Comparison of ENCODE assay signal across 26 cellular contexts in the genomic region with DNA sequence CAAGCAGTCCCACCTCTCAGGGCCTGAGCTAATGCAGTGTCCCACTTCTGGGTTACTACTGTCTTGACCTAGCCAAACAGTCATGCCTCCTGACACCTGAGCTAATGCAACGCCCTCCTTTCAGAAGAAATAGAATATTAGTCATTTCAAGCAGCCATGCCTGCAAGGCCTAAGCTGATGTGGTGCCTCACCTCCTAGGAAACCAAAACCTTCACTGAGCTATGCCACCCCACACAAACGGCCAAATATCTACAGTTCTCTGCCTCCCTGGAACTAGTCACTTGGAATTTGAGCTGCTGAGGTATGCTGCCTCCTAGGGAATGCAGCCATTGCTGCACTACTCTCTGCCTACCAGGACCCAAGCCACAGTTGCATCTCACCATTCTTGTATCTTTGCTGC. TPM values are rescaled to one million over a fixed set of nuclear protein-coding genes. Genes with fewer than 3 reads are reported as not detected.
"Had no signal": no experiment of that assay in that cellular context is flagged by ENCODE, and none has a peak within 500 bp of the region (broad histone marks: within the 10 kb centered on the region; RNA-seq: fewer than 3 reads in every experiment).

No MANE protein-coding gene starts in this region.

- H3K27ac Mint-ChIP-seq: activated B cell treated with CpG ODN at 0.5 μM for 24 hours; activated naive CD4-positive, alpha-beta T cell treated with anti-CD3 and anti-CD28 coated beads, Interleukin-2, amount 50 U/mL, for 24 hours; activated T-cell treated with anti-CD3 and anti-CD28 coated beads, Interleukin-2, amount 50 U/mL, for 72 hours; memory B cell; naive thymus-derived CD4-positive, alpha-beta T cell; stimulated activated naive CD8-positive, alpha-beta T cell treated with anti-CD3 and anti-CD28 coated beads, Interleukin-15, Interleukin-2, amounts not matched to agents 100 ng/mL and 50 ng/mL, for 24 hours; T-helper 2 cell treated with Interferon-gamma antibody and Interleukin-4, amounts not matched to agents 5 μg/mL and 100 μg/mL, for 36 hours had no signal

- H3K27me3 ChIP-seq: adrenal gland, right atrium auricular region, tibial nerve, uterus had no signal

- DNase-seq: activated B cell treated with CpG ODN at 0.5 μM for 24 hours; activated CD4-positive, alpha-beta T cell treated with anti-CD3 and anti-CD28 coated beads for 48 hours; activated CD8-positive, alpha-beta memory T cell treated with anti-CD3 and anti-CD28 coated beads, Interleukin-2, amount 50 U/mL, for 48 hours; activated gamma-delta T cell; activated T-cell treated with anti-CD3 and anti-CD28 coated beads, Interleukin-2, amount 50 U/mL, for 72 hours; adrenal gland; caudate nucleus; erythroblast; kidney; left ventricle myocardium inferior; mucosa of descending colon; naive thymus-derived CD4-positive, alpha-beta T cell; stimulated activated CD4-positive, alpha-beta T cell treated with anti-CD3 and anti-CD28 coated beads, Interleukin-12 subunit alpha, Interleukin-12 subunit beta, amount 100 ng/mL, for 4 hours; stimulated activated CD4-positive, alpha-beta T cell treated with anti-CD3 and anti-CD28 coated beads, Interleukin-1b, Interleukin-23, amount 100 ng/mL, for 48 hours; stimulated activated CD8-positive, alpha-beta memory T cell treated with anti-CD3 and anti-CD28 coated beads, Interleukin-4, amount 100 ng/mL, for 48 hours; uterus had no signal

- FAIRE-seq: frontal cortex, kidney had no signal

- ATAC-seq: mucosa of descending colon; naive thymus-derived CD4-positive, alpha-beta T cell had no signal

- H3K4me3 Mint-ChIP-seq: activated B cell treated with CpG ODN at 0.5 μM for 24 hours; activated naive CD4-positive, alpha-beta T cell treated with anti-CD3 and anti-CD28 coated beads, Interleukin-2, amount 50 U/mL, for 24 hours; activated T-cell treated with anti-CD3 and anti-CD28 coated beads, Interleukin-2, amount 50 U/mL, for 72 hours; memory B cell; naive thymus-derived CD4-positive, alpha-beta T cell; stimulated activated naive CD8-positive, alpha-beta T cell treated with anti-CD3 and anti-CD28 coated beads, Interleukin-15, Interleukin-2, amounts not matched to agents 100 ng/mL and 50 ng/mL, for 24 hours; T-helper 2 cell treated with Interferon-gamma antibody and Interleukin-4, amounts not matched to agents 5 μg/mL and 100 μg/mL, for 36 hours had no signal

- H3K27ac ChIP-seq: adrenal gland, left ventricle myocardium inferior, prostate gland, right atrium auricular region, tibial nerve, uterus had no signal

- H3K4me1 ChIP-seq: adrenal gland, left ventricle myocardium inferior, prostate gland, right atrium auricular region, tibial nerve, uterus had no signal

- H3K4me3 ChIP-seq: adrenal gland, left ventricle myocardium inferior, mucosa of descending colon, prostate gland, right atrium auricular region, tibial nerve, uterus had no signal

- H3K4me1 Mint-ChIP-seq: activated naive CD4-positive, alpha-beta T cell treated with anti-CD3 and anti-CD28 coated beads, Interleukin-2, amount 50 U/mL, for 24 hours; memory B cell; naive thymus-derived CD4-positive, alpha-beta T cell had no signal

- H3K9me3 ChIP-seq: adrenal gland, prostate gland, uterus had no signal

- H3K36me3 ChIP-seq: adrenal gland, left ventricle myocardium inferior, prostate gland, right atrium auricular region, tibial nerve, uterus had no signal

RNA-seq across cellular contexts. Expression of gene MS4A6E, which starts 8.3 kb away (rescaled TPM):
- total RNA-seq: activated B cell treated with CpG ODN at 0.5 μM for 24 hours; activated T-cell treated with anti-CD3 and anti-CD28 coated beads, Interleukin-2, amount 50 U/mL, for 72 hours; adrenal gland; dermis microvascular lymphatic vessel endothelial cell; frontal cortex; left ventricle myocardium inferior; mucosa of descending colon; naive thymus-derived CD4-positive, alpha-beta T cell; osteocyte; right atrium auricular region; tibial nerve; uterus had no signal
- polyA plus RNA-seq: naive thymus-derived CD4-positive, alpha-beta T cell had no signal

RNA-seq across cellular contexts. Expression of gene MS4A4A, which starts 38.3 kb away (rescaled TPM):
- total RNA-seq: activated T-cell treated with anti-CD3 and anti-CD28 coated beads, Interleukin-2, amount 50 U/mL, for 72 hours; dermis microvascular lymphatic vessel endothelial cell; osteocyte had no signal
- polyA plus RNA-seq: naive thymus-derived CD4-positive, alpha-beta T cell had no signal

RNA-seq across cellular contexts. Expression of gene MS4A7, which starts 59.6 kb away (rescaled TPM):
- total RNA-seq: activated T-cell treated with anti-CD3 and anti-CD28 coated beads, Interleukin-2, amount 50 U/mL, for 72 hours; dermis microvascular lymphatic vessel endothelial cell; osteocyte had no signal
